In genomic region chr6:138104618-138105213, GRCh38 we compare ENCODE assay signal across 1 cellular context.
TF ChIP-seq lines count a peak whose summit lies in the region.

No MANE protein-coding gene starts in this region.

TF ChIP-seq in HepG2, 621 proteins besides CTCF, POLR2A, EP300 and RAD21:
- 0 out of 2 replicates have a peak, but pooled peaks have one; percentile 11 for TF ChIP-seq PAXIP1 (CRISPR knock-in tag; conservative IDR thresholded peaks at IDR 0.05)
- TF ChIP-seq DPF2 (CRISPR knock-in tag; IDR thresholded peaks at IDR 0.05; ENCODE audit: borderline replicate concordance, low read depth): 0 out of 2 replicates have a peak, but pooled peaks have one; percentile 10
- TF ChIP-seq CBX2 (IDR thresholded peaks at IDR 0.05; ENCODE audit: low read depth, low read length): no peak
- no peak for TF ChIP-seq CBX2 (CRISPR knock-in tag; IDR thresholded peaks at IDR 0.05; ENCODE audit: low read depth)
- peak; percentile 53; the same call in 1 of the 2 replicates for TF ChIP-seq ZBTB38 (CRISPR knock-in tag; IDR thresholded peaks at IDR 0.05)
- TF ChIP-seq ZNF616 (CRISPR knock-in tag; IDR thresholded peaks at IDR 0.05; ENCODE audit: low read depth): no peak
